Comparison of ENCODE assay signal across 1 cellular context in genomic region chr2:215626812-215627281, GRCh38.
TF ChIP-seq lines count a peak whose summit lies in the region.

No MANE protein-coding gene starts in this region.

TF ChIP-seq in WTC11, 78 proteins besides CTCF, POLR2A, EP300 and RAD21 (continued from another document):
- TF ChIP-seq E2F4 (CRISPR knock-in tag; IDR thresholded peaks at IDR 0.05; ENCODE audit: borderline replicate concordance, low read depth) = no peak
- no peak for TF ChIP-seq JUN (CRISPR knock-in tag; IDR thresholded peaks at IDR 0.05)
- no peak for TF ChIP-seq KAT7 (CRISPR knock-in tag; IDR thresholded peaks at IDR 0.05; ENCODE audit: borderline replicate concordance)
- TF ChIP-seq ZBTB43 (CRISPR knock-in tag; IDR thresholded peaks at IDR 0.05) = no peak
- no peak for TF ChIP-seq FOXP1 (CRISPR knock-in tag; IDR thresholded peaks at IDR 0.05; ENCODE audit: borderline replicate concordance)
TF ChIP-seq in WTC11: peak in this region for 0.
